In the genomic region with DNA sequence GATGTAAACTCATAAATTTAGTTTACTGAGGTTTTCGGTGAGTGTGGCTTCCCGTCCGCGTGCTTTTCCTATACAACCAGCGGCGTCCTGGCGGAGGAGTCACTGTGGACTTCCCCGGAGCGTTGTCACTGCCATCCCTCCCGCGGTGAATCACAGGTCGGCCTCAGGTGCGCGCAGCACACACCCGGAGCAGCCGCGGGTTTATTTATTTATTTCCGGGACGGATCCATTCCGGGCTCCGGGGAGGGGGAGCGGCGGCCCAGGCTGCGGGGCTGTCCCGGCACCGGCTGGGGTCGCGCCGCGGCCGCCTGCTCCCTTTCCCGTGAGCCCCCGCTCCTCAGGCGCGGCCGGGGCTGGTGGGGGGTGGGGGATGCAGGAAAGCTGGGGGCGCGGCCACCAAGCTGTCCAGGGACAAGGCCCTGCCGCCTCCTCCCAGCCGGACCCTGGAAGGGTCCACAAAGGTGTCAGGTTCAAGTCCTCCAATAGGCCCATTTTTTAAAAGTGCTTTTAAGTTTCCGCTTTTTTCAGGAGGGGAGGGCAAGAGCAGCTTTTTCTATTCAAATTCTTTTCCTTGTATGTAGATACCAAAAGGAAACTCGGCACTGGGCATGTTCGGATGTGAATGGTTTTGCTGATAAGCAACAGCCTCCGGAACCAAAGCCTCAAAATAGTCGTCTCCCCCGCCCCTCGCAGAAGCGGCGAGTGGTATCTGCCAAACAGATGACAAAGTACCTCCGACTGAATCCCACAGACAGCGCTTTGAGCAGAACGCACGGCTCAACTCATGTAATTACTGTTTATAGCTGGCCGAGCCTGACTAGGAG, we compare ENCODE assay signal across 8 cellular contexts.
A peak's percentile ranks its signal among the peaks of the same experiment; 100 is the strongest.
DNase-seq lines count a peak whose midpoint lies in the region; ATAC-seq and TF ChIP-seq lines count a peak whose summit lies in the region.

No MANE protein-coding gene starts in this region.

- peaks cover 51% of the 10 kb centered on the region for H3K79me2 ChIP-seq in parathyroid adenoma

- no peak overlapping the region for H3K9ac ChIP-seq in parathyroid adenoma

- peak overlapping the region; percentile 91 to 98 (median 94) for H3K4me3 Mint-ChIP-seq in T-cell

- H3K4me3 ChIP-seq in adrenal gland (peak overlapping the region; percentile 25 to 72 (median 54)), heart left ventricle (peak overlapping the region; percentile 30 to 69 (median 62)), parathyroid adenoma (ENCODE audit: low read depth, low read length) (peak overlapping the region; percentile 53), thymus (ENCODE audit: low read length) (peak overlapping the region; percentile 70)

- POLR2A ChIA-PET in T-cell (lab: Charles Lee): interaction anchor here in 1 of 2 donors (0.9 kb wide), 1 partner anchor 143 kb away, joined by 3 read pairs; no protein-coding TSS in a partner anchor

- H3K27me3 ChIP-seq in adrenal gland (no peaks in the 10 kb centered on the region), heart left ventricle (no peaks in the 10 kb centered on the region), parathyroid adenoma (ENCODE audit: control insufficient read depth, insufficient read depth, low read length) (no peaks in the 10 kb centered on the region), thymus (ENCODE audit: control insufficient read depth, insufficient read depth) (no peaks in the 10 kb centered on the region)

- no peaks in the 10 kb centered on the region for H3K9me3 Mint-ChIP-seq in T-cell

- no peaks in the 10 kb centered on the region for H3K9me3 ChIP-seq in adrenal gland (replicated peaks in 1 of 3)
- no peaks in the 10 kb centered on the region for H3K9me3 ChIP-seq in heart left ventricle
- H3K9me3 ChIP-seq in parathyroid adenoma (ENCODE audit: control insufficient read depth, low read length): no peaks in the 10 kb centered on the region
- no peaks in the 10 kb centered on the region for H3K9me3 ChIP-seq in thymus (ENCODE audit: control insufficient read depth)

- H3K27me3 Mint-ChIP-seq in T-cell: no peaks in the 10 kb centered on the region

- H3K36me3 Mint-ChIP-seq in T-cell: peaks cover 2% of the 10 kb centered on the region

- peaks cover 48 to 55% (median 54%) of the 10 kb centered on the region in 3 donors for H3K4me1 Mint-ChIP-seq in T-cell

- intact Hi-C loops in adrenal gland (cut with DNase I) (loop anchor here in 1 of 2 donors (10.0 kb wide), 1 partner anchor 141 kb away; no protein-coding TSS in a partner anchor), heart left ventricle (cut with DNase I) (loop anchor here in 9 of 10 donors (2.0 to 10.0 kb wide), 7 partner anchors 43 to 101 kb away; no protein-coding TSS in a partner anchor)

- peak overlapping the region; percentile 85 for H3K4me2 ChIP-seq in parathyroid adenoma (ENCODE audit: low read length)

- H3K4me1 ChIP-seq in adrenal gland (replicated peaks in 1 of 2) (peaks cover 8 to 49% of the 10 kb centered on the region in 2 donors), heart left ventricle (peaks cover 0 to 56% (median 39%) of the 10 kb centered on the region in 12 donors), parathyroid adenoma (peaks cover 13% of the 10 kb centered on the region), thymus (ENCODE audit: control insufficient read depth, insufficient read depth, low read length) (peaks cover 9% of the 10 kb centered on the region)

- TF ChIP-seq POLR2A in adrenal gland (IDR thresholded peaks at IDR 0.05) (peak; percentile 31 to 77), heart left ventricle (IDR thresholded peaks at IDR 0.05) (peak in 1 of 2 donors; percentile 78)

- 0 to 1% (median 0%) methylated on average over 23 to 54 of the region's 54 CpGs for WGBS in adrenal gland, 4 donors
- 0 to 1% (median 0%) methylated on average over 46 to 54 of the region's 54 CpGs for WGBS in heart left ventricle, 4 donors
- under 1% methylated on average over 54 of the region's 54 CpGs for WGBS in thymus

- no peaks in the 10 kb centered on the region for H3K36me3 ChIP-seq in adrenal gland (replicated peaks in 1 of 2)
- no peaks in the 10 kb centered on the region for H3K36me3 ChIP-seq in heart left ventricle
- H3K36me3 ChIP-seq in parathyroid adenoma (ENCODE audit: control insufficient read depth, insufficient read depth, low read length): no peaks in the 10 kb centered on the region
- H3K36me3 ChIP-seq in thymus (ENCODE audit: control insufficient read depth, insufficient read depth): no peaks in the 10 kb centered on the region

- H3K27ac Mint-ChIP-seq in T-cell: peak overlapping the region; percentile 94 to 97

- peak; percentile 83 for DNase-seq in COLO668 (lab: John Stamatoyannopoulos, UW; ENCODE audit: unreplicated experiment)
- DNase-seq in H4 (ENCODE audit: low spot score): peak; percentile 72
- peak; percentile 30 for DNase-seq in NCI-H1092 (lab: John Stamatoyannopoulos, UW)
- peak; percentile 73 to 90 (median 85) for DNase-seq in T-cell
- peak; percentile 85 to 96 (median 91) for DNase-seq in adrenal gland
- peak; percentile 86 to 94 (median 91) for DNase-seq in heart left ventricle

- H3K27ac ChIP-seq in adrenal gland (peak overlapping the region; percentile 23 to 88 (median 84)), heart left ventricle (peak overlapping the region; percentile 83 to 95 (median 90)), parathyroid adenoma (peak overlapping the region; percentile 75), thymus (ENCODE audit: low read depth) (peak overlapping the region; percentile 89)

- TF ChIP-seq CTCF in adrenal gland (IDR thresholded peaks at IDR 0.05) (no peak), heart left ventricle (IDR thresholded peaks at IDR 0.05) (peak in 1 of 12 donors; percentile 10), parathyroid adenoma (IDR thresholded peaks at IDR 0.05) (no peak)

- ATAC-seq in T-cell (replicated peaks in 1 of 4): peak; percentile 84 to 87 (median 86)
- ATAC-seq in heart left ventricle: peak; percentile 85 to 93 (median 92)

- CTCF ChIA-PET in T-cell (lab: Charles Lee): interaction anchor here in 1 of 2 donors (1.0 to 2.5 kb wide), 3 partner anchors 17 to 203 kb away, joined by 3 to 12 read pairs (median 5); no protein-coding TSS in a partner anchor

- H2AFZ ChIP-seq in parathyroid adenoma: peak overlapping the region; percentile 74

Comparison
In these comparisons a context has a peak if more than half of its experiments do, and no peak if none do; other contexts are left out.
1. Peak in every context shown above with its lines: DNase-seq, ATAC-seq, H3K4me3 ChIP-seq and H3K27ac ChIP-seq.
2. DNase-seq: peak in every context shown above with its lines; median percentile 91 in adrenal gland; 91 in heart left ventricle; 85 in T-cell; 83 in COLO668; 72 in H4; 30 in NCI-H1092.